22 cellular contexts compared by ENCODE assay signal in the genomic region with DNA sequence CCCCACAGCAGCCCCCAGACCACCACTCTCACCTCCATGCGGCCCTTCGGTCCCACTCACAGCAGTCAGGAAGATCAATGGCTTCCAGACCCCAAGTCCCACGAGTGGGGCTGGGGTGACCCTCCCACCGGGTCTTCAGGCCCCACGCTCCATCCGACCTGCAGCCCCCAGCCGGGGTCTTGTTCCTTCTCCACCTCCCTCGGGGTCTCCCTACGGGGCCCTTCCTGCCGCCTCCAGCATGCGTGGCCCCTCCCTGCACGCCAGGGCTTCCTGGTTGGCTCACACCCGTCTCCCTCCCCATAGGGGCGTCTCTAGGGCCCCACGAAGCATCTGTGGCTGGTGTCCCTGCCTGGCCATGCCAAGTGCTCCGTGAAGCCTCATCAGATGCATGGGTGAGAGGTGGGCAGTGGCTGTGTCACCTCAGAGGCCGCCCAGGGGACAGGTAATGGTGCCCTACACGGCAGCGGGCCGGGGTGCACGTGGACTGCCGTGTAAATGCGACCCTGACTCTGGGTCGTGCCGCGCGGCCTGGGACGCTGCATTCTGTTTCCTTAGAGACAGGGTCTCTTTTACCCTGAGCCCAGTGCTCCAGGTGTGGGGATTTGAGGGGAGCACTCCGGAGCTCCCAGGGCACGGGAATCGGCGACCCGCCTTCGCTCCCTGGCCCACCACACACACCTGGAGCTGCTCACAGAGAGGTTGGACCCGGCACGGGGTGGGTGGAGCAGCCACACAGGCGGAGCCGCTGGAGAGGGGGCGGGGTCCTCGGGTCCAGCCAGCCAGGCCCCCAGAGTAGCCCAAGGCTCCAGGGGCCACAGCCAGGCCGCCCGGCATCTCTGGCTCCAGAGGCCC. TPM values are rescaled to one million over a fixed set of nuclear protein-coding genes. Genes with fewer than 3 reads are reported as not detected.
DNase-seq lines count a peak whose midpoint lies in the region; ATAC-seq, FAIRE-seq and TF ChIP-seq lines count a peak whose summit lies in the region.
"Had no signal": no experiment of that assay in that cellular context is flagged by ENCODE, and none has a peak within 500 bp of the region (broad histone marks: within the 10 kb centered on the region; RNA-seq: fewer than 3 reads in every experiment).

No MANE protein-coding gene starts in this region.

- in situ Hi-C loops in HepG2 (cut with HindIII; ENCODE audit: extremely low pct_ligation_motif_present, low pct_unique_long_range_greater_than_20kb): no loop called here

- POLR2A ChIA-PET in HepG2 (lab: Yijun Ruan, JAX): no interaction called here

- H3K9ac ChIP-seq in HepG2 (ENCODE audit: insufficient read depth, low read depth, low read length): no peak overlapping the region

- H4K20me1 ChIP-seq in HepG2 (ENCODE audit: insufficient read depth, low read length): no peaks in the 10 kb centered on the region

- no peaks in the 10 kb centered on the region for H3K9me3 ChIP-seq in right lobe of liver
- H3K9me3 ChIP-seq in HepG2 (ENCODE audit: low read length): no peaks in the 10 kb centered on the region
- H3K9me3 ChIP-seq: vagina had no signal

- BruUV-seq in HepG2 (replicated peaks; lab: Mats Ljungman, UMichigan): no TSS peak

- H3K27ac ChIP-seq in right lobe of liver: no peak overlapping the region
- H3K27ac ChIP-seq in HepG2 (ENCODE audit: extremely low read length, insufficient read depth, low read length): no peak overlapping the region
- H3K27ac ChIP-seq: vagina had no signal

- H3K4me1 ChIP-seq in right lobe of liver (no peaks in the 10 kb centered on the region), HepG2 (ENCODE audit: insufficient read depth, low read length) (peaks cover 27% of the 10 kb centered on the region)
- H3K4me1 ChIP-seq: vagina had no signal

- H3K4me3 ChIP-seq in right lobe of liver (no peak overlapping the region), HepG2 (replicated peaks in 1 of 3; ENCODE audit: insufficient read depth in 1 of 3, low read depth in 2 of 3, low read length in 3 of 3) (no peak overlapping the region)
- H3K4me3 ChIP-seq: lung, vagina had no signal

- no peaks in the 10 kb centered on the region for H3K27me3 ChIP-seq in right lobe of liver
- H3K27me3 ChIP-seq in HepG2 (ENCODE audit: control insufficient read depth in 1 of 2, insufficient read depth in 2 of 2, low read length in 2 of 2): no peaks in the 10 kb centered on the region
- H3K27me3 ChIP-seq: vagina had no signal

- intact Hi-C loops in right lobe of liver (cut with DNase I): no loop called here
- intact Hi-C loops in HepG2 (cut with micrococcal nuclease; ENCODE audit: unreplicated experiment): no loop called here

- H3K36me3 ChIP-seq in right lobe of liver (no peaks in the 10 kb centered on the region), HepG2 (replicated peaks in 1 of 2; ENCODE audit: control insufficient read depth in 1 of 2, insufficient read depth in 2 of 2, low read length in 2 of 2) (no peaks in the 10 kb centered on the region)
- H3K36me3 ChIP-seq: vagina had no signal

- no peak overlapping the region for H3K4me2 ChIP-seq in HepG2 (ENCODE audit: low read depth, low read length)

- no peak overlapping the region for H2AFZ ChIP-seq in HepG2 (ENCODE audit: low read length)

- TF ChIP-seq EP300 in HepG2 (IDR thresholded peaks at IDR 0.05; ENCODE audit: low read depth in 2 of 2, low read length in 2 of 2): no peak
- no peak for TF ChIP-seq EP300 in HepG2 (CRISPR knock-in tag; IDR thresholded peaks at IDR 0.05; ENCODE audit: borderline replicate concordance)

- TF ChIP-seq POLR2A in right lobe of liver (IDR thresholded peaks at IDR 0.05) (no peak), HepG2 (IDR thresholded peaks at IDR 0.05; ENCODE audit: insufficient read depth in 1 of 2, low read depth in 2 of 2, low read length in 2 of 2) (no peak)

- ATAC-seq in right lobe of liver (peak in 1 of 4 donors; percentile 22), HepG2 (no peak), GM21526 (IDR thresholded peaks at IDR 0.05; ENCODE audit: low FRiP score, unreplicated experiment) (no peak)

- WGBS in right lobe of liver (ENCODE audit: insufficient coverage, low coverage, low lambda C conversion rate, missing lambda C conversion rate): 93% methylated on average over 4 of the region's 42 CpGs
- 94% methylated on average over 15 of the region's 42 CpGs for WGBS in HepG2 (ENCODE audit: low lambda C conversion rate)

- no peak for TF ChIP-seq CTCF in right lobe of liver (IDR thresholded peaks at IDR 0.05)
- TF ChIP-seq CTCF in HepG2 (CRISPR knock-in tag; IDR thresholded peaks at IDR 0.05): no peak

- no peak for FAIRE-seq in HepG2 (lab: Jason Lieb, UNC)
- FAIRE-seq: endothelial cell of umbilical vein, HTR-8/SVneo had no signal

- DNase-seq in right lobe of liver: peak in 2 of 3 donors; percentile 11 to 54
- DNase-seq in HepG2 (ENCODE audit: low spot score): no peak
- peak; percentile 71 for DNase-seq in iPS-NIHi11 (ENCODE audit: low spot score)
- no peak for DNase-seq in ureter (ENCODE audit: low spot score)
- DNase-seq in activated T-cell treated with anti-CD3 and anti-CD28 coated beads, Interleukin-2, amount 50 U/mL, for 48 hours: no peak
- DNase-seq: activated B cell treated with CpG ODN at 0.5 μM for 24 hours; activated CD4-positive, alpha-beta memory T cell treated with anti-CD3 and anti-CD28 coated beads for 36 hours; activated naive CD4-positive, alpha-beta T cell treated with Interleukin-2 at 50 U/mL for 16 hours; activated T-cell treated with anti-CD3 and anti-CD28 coated beads for 4 hours; amniotic stem cell; C1 segment of cervical spinal cord; dermis blood vessel endothelial cell; Kasumi-1; NCI-H2081 had no signal

- no peak for TF ChIP-seq RAD21 in HepG2 (CRISPR knock-in tag; IDR thresholded peaks at IDR 0.05)

- CTCF ChIA-PET in HepG2 (lab: Yijun Ruan, JAX; ENCODE audit: low intra/inter-chr PET ratio, low total read pairs): no interaction called here

- no peaks in the 10 kb centered on the region for H3K79me2 ChIP-seq in HepG2 (ENCODE audit: insufficient read depth, low read length)

RNA-seq across cellular contexts. Expression of a gene that starts 19.8 kb away (rescaled TPM):
- total RNA-seq in right lobe of liver: 1 to 10 TPM; 1.4 to 4.2 (median 2.7) TPM
- total RNA-seq in HepG2 (2016; rRNA removed; fragmentation: Illumina TruSeq; extraction: Trizol): 18.3 and 24.6 TPM in 2 replicates
- 23.5 and 25.0 TPM in 2 replicates for total RNA-seq in HepG2 (2016; cell fraction: cytosol; rRNA removed; fragmentation: Illumina TruSeq; extraction: Trizol; ENCODE audit: low read depth)
- 16.6 and 27.2 TPM in 2 replicates for total RNA-seq in HepG2 (2016; cell fraction: insoluble cytoplasmic fraction; rRNA removed; fragmentation: Illumina TruSeq; extraction: Trizol)
- 46.3 and 47.4 TPM in 2 replicates for total RNA-seq in HepG2 (2016; cell fraction: membrane; rRNA removed; fragmentation: Illumina TruSeq; extraction: Trizol)
- total RNA-seq in HepG2 (2016; cell fraction: nucleus; rRNA removed; fragmentation: Illumina TruSeq; extraction: Trizol): 13.2 TPM in 2 replicates
- 10.5 and 15.0 TPM in 2 replicates for polyA plus RNA-seq in HepG2 (2011; rRNA removed)
- polyA plus RNA-seq in HepG2 (2011; cell fraction: cytosol; rRNA removed): 11.8 and 14.5 TPM in 2 replicates
- 19.8 and 24.0 TPM in 2 replicates for polyA plus RNA-seq in HepG2 (2011; cell fraction: nucleus; rRNA removed)
- polyA plus RNA-seq in HepG2 (2012): 15.3 and 21.4 TPM in 2 replicates
- polyA plus RNA-seq in HepG2 (2016; cell fraction: cytosol; fragmentation: Illumina TruSeq; extraction: Trizol; ENCODE audit: low read depth): 24.2 and 28.1 TPM in 2 replicates
- polyA plus RNA-seq in HepG2 (2016; cell fraction: insoluble cytoplasmic fraction; fragmentation: Illumina TruSeq; extraction: Trizol; ENCODE audit: low read depth): 17.0 and 28.9 TPM in 2 replicates
- polyA plus RNA-seq in HepG2 (2016; cell fraction: membrane; fragmentation: Illumina TruSeq; extraction: Trizol; ENCODE audit: low read depth): 45.2 and 45.4 TPM in 2 replicates
- 26.8 and 30.8 TPM in 2 replicates for polyA plus RNA-seq in HepG2 (2016; cell fraction: nucleus; fragmentation: Illumina TruSeq; extraction: Trizol; ENCODE audit: insufficient read depth, low read depth)
- 3.5 and 14.9 TPM in 2 replicates for polyA minus RNA-seq in HepG2 (2011; rRNA and poly(A)+ RNA removed; ENCODE audit: low replicate concordance)
- polyA minus RNA-seq in HepG2 (2011; cell fraction: cytosol; rRNA and poly(A)+ RNA removed): 7.5 and 11.2 TPM in 2 replicates
- polyA minus RNA-seq in HepG2 (2011; cell fraction: nucleus; rRNA and poly(A)+ RNA removed): 5.2 and 7.6 TPM in 2 replicates
- total RNA-seq in ureter: 20.6 TPM

RNA-seq across cellular contexts. Expression of a gene that starts 40.7 kb away (rescaled TPM):
- total RNA-seq in right lobe of liver (1 to 10 TPM; 3.2 to 6.5 (median 4.0) TPM), HepG2 (2016; rRNA removed; fragmentation: Illumina TruSeq; extraction: Trizol) (6.5 and 11.5 TPM in 2 replicates), ureter (14.6 TPM)
- total RNA-seq in HepG2 (2016; cell fraction: cytosol; rRNA removed; fragmentation: Illumina TruSeq; extraction: Trizol; ENCODE audit: low read depth): 2.6 and 3.0 TPM in 2 replicates
- total RNA-seq in HepG2 (2016; cell fraction: insoluble cytoplasmic fraction; rRNA removed; fragmentation: Illumina TruSeq; extraction: Trizol): 7.4 and 15.2 TPM in 2 replicates
- total RNA-seq in HepG2 (2016; cell fraction: membrane; rRNA removed; fragmentation: Illumina TruSeq; extraction: Trizol): 7.6 and 8.2 TPM in 2 replicates
- total RNA-seq in HepG2 (2016; cell fraction: nucleus; rRNA removed; fragmentation: Illumina TruSeq; extraction: Trizol): 21.5 and 23.4 TPM in 2 replicates
- 21.0 and 21.7 TPM in 2 replicates for polyA plus RNA-seq in HepG2 (2011; rRNA removed)
- 12.5 and 14.3 TPM in 2 replicates for polyA plus RNA-seq in HepG2 (2011; cell fraction: cytosol; rRNA removed)
- polyA plus RNA-seq in HepG2 (2011; cell fraction: nucleus; rRNA removed): 59.5 and 79.7 TPM in 2 replicates
- polyA plus RNA-seq in HepG2 (2012): 14.5 and 16.2 TPM in 2 replicates
- polyA plus RNA-seq in HepG2 (2016; cell fraction: cytosol; fragmentation: Illumina TruSeq; extraction: Trizol; ENCODE audit: low read depth): 2.2 and 2.3 TPM in 2 replicates
- polyA plus RNA-seq in HepG2 (2016; cell fraction: insoluble cytoplasmic fraction; fragmentation: Illumina TruSeq; extraction: Trizol; ENCODE audit: low read depth): 11.0 and 11.3 TPM in 2 replicates
- 3.6 and 3.8 TPM in 2 replicates for polyA plus RNA-seq in HepG2 (2016; cell fraction: membrane; fragmentation: Illumina TruSeq; extraction: Trizol; ENCODE audit: low read depth)
- polyA plus RNA-seq in HepG2 (2016; cell fraction: nucleus; fragmentation: Illumina TruSeq; extraction: Trizol; ENCODE audit: insufficient read depth, low read depth): 32.8 and 35.0 TPM in 2 replicates
- polyA minus RNA-seq in HepG2 (2011; rRNA and poly(A)+ RNA removed; ENCODE audit: low replicate concordance): 12.8 and 23.5 TPM in 2 replicates
- 3.6 and 5.4 TPM in 2 replicates for polyA minus RNA-seq in HepG2 (2011; cell fraction: cytosol; rRNA and poly(A)+ RNA removed)
- 50.6 and 61.9 TPM in 2 replicates for polyA minus RNA-seq in HepG2 (2011; cell fraction: nucleus; rRNA and poly(A)+ RNA removed)

RNA-seq across cellular contexts. Expression of a gene that starts 48.3 kb away (rescaled TPM):
- total RNA-seq in right lobe of liver: not detected
- total RNA-seq in HepG2 (2016; rRNA removed; fragmentation: Illumina TruSeq; extraction: Trizol): 11.7 and 31.7 TPM in 2 replicates
- 6.8 and 8.3 TPM in 2 replicates for total RNA-seq in HepG2 (2016; cell fraction: cytosol; rRNA removed; fragmentation: Illumina TruSeq; extraction: Trizol; ENCODE audit: low read depth)
- total RNA-seq in HepG2 (2016; cell fraction: insoluble cytoplasmic fraction; rRNA removed; fragmentation: Illumina TruSeq; extraction: Trizol): 10.2 and 31.7 TPM in 2 replicates
- total RNA-seq in HepG2 (2016; cell fraction: membrane; rRNA removed; fragmentation: Illumina TruSeq; extraction: Trizol): 10.9 and 11.0 TPM in 2 replicates
- total RNA-seq in HepG2 (2016; cell fraction: nucleus; rRNA removed; fragmentation: Illumina TruSeq; extraction: Trizol): 35.8 and 47.0 TPM in 2 replicates
- 19.5 and 32.7 TPM in 2 replicates for polyA plus RNA-seq in HepG2 (2011; rRNA removed)
- 9.5 and 22.3 TPM in 2 replicates for polyA plus RNA-seq in HepG2 (2011; cell fraction: cytosol; rRNA removed)
- 171 and 205 TPM in 2 replicates for polyA plus RNA-seq in HepG2 (2011; cell fraction: nucleus; rRNA removed)
- 20.0 and 28.3 TPM in 2 replicates for polyA plus RNA-seq in HepG2 (2012)
- polyA plus RNA-seq in HepG2 (2016; cell fraction: cytosol; fragmentation: Illumina TruSeq; extraction: Trizol; ENCODE audit: low read depth): 5.5 and 6.2 TPM in 2 replicates
- 14.3 and 20.7 TPM in 2 replicates for polyA plus RNA-seq in HepG2 (2016; cell fraction: insoluble cytoplasmic fraction; fragmentation: Illumina TruSeq; extraction: Trizol; ENCODE audit: low read depth)
- 8.5 and 9.6 TPM in 2 replicates for polyA plus RNA-seq in HepG2 (2016; cell fraction: membrane; fragmentation: Illumina TruSeq; extraction: Trizol; ENCODE audit: low read depth)
- polyA plus RNA-seq in HepG2 (2016; cell fraction: nucleus; fragmentation: Illumina TruSeq; extraction: Trizol; ENCODE audit: insufficient read depth, low read depth): 135 and 137 TPM in 2 replicates
- 66.3 TPM in 1 of 2 replicates, not detected in the other for polyA minus RNA-seq in HepG2 (2011; rRNA and poly(A)+ RNA removed; ENCODE audit: low replicate concordance)
- 26.5 and 32.3 TPM in 2 replicates for polyA minus RNA-seq in HepG2 (2011; cell fraction: cytosol; rRNA and poly(A)+ RNA removed)
- 88.4 and 113 TPM in 2 replicates for polyA minus RNA-seq in HepG2 (2011; cell fraction: nucleus; rRNA and poly(A)+ RNA removed)
- total RNA-seq in ureter: 0.44 TPM
- total RNA-seq: A673; activated B cell treated with CpG ODN at 0.5 μM for 24 hours; activated CD4-positive, alpha-beta memory T cell treated with anti-CD3 and anti-CD28 coated beads for 36 hours; dermis blood vessel endothelial cell; endothelial cell of umbilical vein; RPMI7951; subcutaneous adipose tissue had no signal
- polyA plus RNA-seq: endothelial cell of umbilical vein had no signal

RNA-seq across cellular contexts. Expression of a gene that starts 58.3 kb away (rescaled TPM):
- total RNA-seq in right lobe of liver: 10 to 100 TPM; 15.6 to 38.3 (median 28.3) TPM
- 28.2 and 31.6 TPM in 2 replicates for total RNA-seq in HepG2 (2016; rRNA removed; fragmentation: Illumina TruSeq; extraction: Trizol)
- 7.8 and 8.0 TPM in 2 replicates for total RNA-seq in HepG2 (2016; cell fraction: cytosol; rRNA removed; fragmentation: Illumina TruSeq; extraction: Trizol; ENCODE audit: low read depth)
- 27.8 and 31.5 TPM in 2 replicates for total RNA-seq in HepG2 (2016; cell fraction: insoluble cytoplasmic fraction; rRNA removed; fragmentation: Illumina TruSeq; extraction: Trizol)
- total RNA-seq in HepG2 (2016; cell fraction: membrane; rRNA removed; fragmentation: Illumina TruSeq; extraction: Trizol): 18.9 and 22.1 TPM in 2 replicates
- total RNA-seq in HepG2 (2016; cell fraction: nucleus; rRNA removed; fragmentation: Illumina TruSeq; extraction: Trizol): 26.6 and 28.2 TPM in 2 replicates
- 35.2 and 44.4 TPM in 2 replicates for polyA plus RNA-seq in HepG2 (2011; rRNA removed)
- 32.6 and 49.3 TPM in 2 replicates for polyA plus RNA-seq in HepG2 (2011; cell fraction: cytosol; rRNA removed)
- 186 and 201 TPM in 2 replicates for polyA plus RNA-seq in HepG2 (2011; cell fraction: nucleus; rRNA removed)
- 33.0 and 39.4 TPM in 2 replicates for polyA plus RNA-seq in HepG2 (2012)
- 13.8 and 16.4 TPM in 2 replicates for polyA plus RNA-seq in HepG2 (2016; cell fraction: cytosol; fragmentation: Illumina TruSeq; extraction: Trizol; ENCODE audit: low read depth)
- polyA plus RNA-seq in HepG2 (2016; cell fraction: insoluble cytoplasmic fraction; fragmentation: Illumina TruSeq; extraction: Trizol; ENCODE audit: low read depth): 49.1 and 51.2 TPM in 2 replicates
- polyA plus RNA-seq in HepG2 (2016; cell fraction: membrane; fragmentation: Illumina TruSeq; extraction: Trizol; ENCODE audit: low read depth): 21.9 and 26.3 TPM in 2 replicates
- 111 and 112 TPM in 2 replicates for polyA plus RNA-seq in HepG2 (2016; cell fraction: nucleus; fragmentation: Illumina TruSeq; extraction: Trizol; ENCODE audit: insufficient read depth, low read depth)
- polyA minus RNA-seq in HepG2 (2011; rRNA and poly(A)+ RNA removed; ENCODE audit: low replicate concordance): 16.3 and 17.4 TPM in 2 replicates
- 9.7 and 12.6 TPM in 2 replicates for polyA minus RNA-seq in HepG2 (2011; cell fraction: cytosol; rRNA and poly(A)+ RNA removed)
- 19.2 and 26.4 TPM in 2 replicates for polyA minus RNA-seq in HepG2 (2011; cell fraction: nucleus; rRNA and poly(A)+ RNA removed)
- 43.4 TPM for total RNA-seq in ureter

Comparison
In these comparisons a context has a peak if more than half of its experiments do, and no peak if none do; other contexts are left out.
1. DNase-seq: peak in right lobe of liver (2 of 3) and iPS-NIHi11 (single experiment); none in HepG2 (single experiment), ureter (single experiment) and activated T-cell treated with anti-CD3 and anti-CD28 coated beads, Interleukin-2, amount 50 U/mL, for 48 hours (0 of 2).